ENCODE assay signal across 20 cellular contexts in genomic region chr2:29579495-29580178, GRCh38.
DNase-seq lines count a peak whose midpoint lies in the region; TF ChIP-seq lines count a peak whose summit lies in the region.
"Had no signal": no experiment of that assay in that cellular context is flagged by ENCODE, and none has a peak within 500 bp of the region (broad histone marks: within the 10 kb centered on the region; RNA-seq: fewer than 3 reads in every experiment).

No MANE protein-coding gene starts in this region.

- H3K36me3 ChIP-seq in osteoblast (ENCODE audit: insufficient read depth, low read length): no peaks in the 10 kb centered on the region
- H3K36me3 ChIP-seq: BLaER1, Peyer's patch had no signal

- H3K79me2 ChIP-seq in osteoblast (ENCODE audit: insufficient read depth, low read length): no peaks in the 10 kb centered on the region

- DNase-seq in ELR (ENCODE audit: low read depth): peak; percentile 12
- peak; percentile 52 for DNase-seq in NCI-H2227 treated with DMSO at 0.1 percent for 48 hours (lab: John Stamatoyannopoulos, UW)
- DNase-seq in astrocyte of the hippocampus (ENCODE audit: low read depth, low spot score): peak; percentile 38
- DNase-seq in osteoblast (ENCODE audit: insufficient read length, low spot score, missing footprints): no peak
- DNase-seq in ureter (ENCODE audit: low spot score): no peak
- DNase-seq in hippocampal formation (lab: John Stamatoyannopoulos, UW): no peak
- no peak for DNase-seq in dorsolateral prefrontal cortex
- DNase-seq: CD4-positive, alpha-beta memory T cell; DMS153; HCEC 1CT; KG1; MV-4-11; NCI-H187; NCI-H2107; NCI-H446; NCI-H526 treated with DMSO at 0.1 percent for 48 hours; Peyer's patch; T-cell had no signal

- H3K9me3 ChIP-seq in osteoblast (ENCODE audit: low read depth, low read length): no peaks in the 10 kb centered on the region
- H3K9me3 ChIP-seq: BLaER1, Peyer's patch had no signal

- intact Hi-C loops in dorsolateral prefrontal cortex (cut with DNase I): no loop called here

- TF ChIP-seq CTCF in osteoblast (IDR thresholded peaks at IDR 0.05; ENCODE audit: extremely low read depth, low read depth, low read length) (no peak), dorsolateral prefrontal cortex (IDR thresholded peaks at IDR 0.05 in 54 of 56, conservative IDR thresholded peaks at IDR 0.05 in 2 of 56; ENCODE audit: low read depth in 1 of 56, partially characterized antibody in 56 of 56) (no peak)

- H3K27ac ChIP-seq in osteoblast (ENCODE audit: low read depth, low read length) (no peak overlapping the region), dorsolateral prefrontal cortex (no peak overlapping the region)
- H3K27ac ChIP-seq: BLaER1, Peyer's patch, SK-N-MC had no signal

- H4K20me1 ChIP-seq in osteoblast (ENCODE audit: insufficient read depth, low read length): no peaks in the 10 kb centered on the region
- H4K20me1 ChIP-seq: BLaER1 had no signal

- H3K4me2 ChIP-seq in osteoblast (ENCODE audit: insufficient read depth, low read length): peak overlapping the region; percentile 33
- H3K4me2 ChIP-seq: BLaER1 had no signal

- H3K27me3 ChIP-seq in osteoblast (ENCODE audit: insufficient read depth, low read length): peaks cover 42% of the 10 kb centered on the region
- H3K27me3 ChIP-seq in dorsolateral prefrontal cortex: peaks cover 0 to 32% (median 0%) of the 10 kb centered on the region in 45 donors
- H3K27me3 ChIP-seq: BLaER1, Peyer's patch had no signal

- H3K4me3 ChIP-seq in osteoblast (ENCODE audit: insufficient read depth, low read length) (no peak overlapping the region), dorsolateral prefrontal cortex (no peak overlapping the region)
- H3K4me3 ChIP-seq: BLaER1, Peyer's patch, SK-N-MC had no signal

- H2AFZ ChIP-seq in osteoblast (ENCODE audit: low read length): no peak overlapping the region

- H3K4me1 ChIP-seq in osteoblast (ENCODE audit: insufficient read depth, low read length): peaks cover 6% of the 10 kb centered on the region
- H3K4me1 ChIP-seq: Peyer's patch had no signal

Comparison
In these comparisons a context has a peak if more than half of its experiments do, and no peak if none do; other contexts are left out.
1. DNase-seq: peak in ELR (single experiment), NCI-H2227 treated with DMSO at 0.1 percent for 48 hours (single experiment) and astrocyte of the hippocampus (single experiment); none in osteoblast (single experiment), ureter (single experiment), hippocampal formation (0 of 2) and dorsolateral prefrontal cortex (0 of 10).